12 cellular contexts compared by ENCODE assay signal in genomic region chr2:201358684-201359083, GRCh38. TPM values are rescaled to one million over a fixed set of nuclear protein-coding genes. Genes with fewer than 3 reads are reported as not detected.
DNase-seq lines count a peak whose midpoint lies in the region; ATAC-seq, FAIRE-seq and TF ChIP-seq lines count a peak whose summit lies in the region.
"Had no signal": no experiment of that assay in that cellular context is flagged by ENCODE, and none has a peak within 500 bp of the region (broad histone marks: within the 10 kb centered on the region; RNA-seq: fewer than 3 reads in every experiment).

No MANE protein-coding gene starts in this region.

- no peak for TF ChIP-seq CTCF in endothelial cell of umbilical vein (IDR thresholded peaks at IDR 0.05; ENCODE audit: extremely low read depth in 1 of 2, insufficient read depth in 1 of 2, low read depth in 1 of 2, low read length in 2 of 2)

- H3K27ac ChIP-seq in endothelial cell of umbilical vein (ENCODE audit: insufficient read depth, low read depth, low read length), result no peak overlapping the region
- H3K27ac ChIP-seq: ovary had no signal

- H3K9me1 ChIP-seq in endothelial cell of umbilical vein (replicated peaks; ENCODE audit: control insufficient read depth, extremely low read depth, insufficient read depth, low read length), result no peaks in the 10 kb centered on the region

- H4K20me1 ChIP-seq in endothelial cell of umbilical vein (replicated peaks; ENCODE audit: control insufficient read depth, extremely low read depth, insufficient read depth, low read length), result no peaks in the 10 kb centered on the region

- H3K79me2 ChIP-seq in endothelial cell of umbilical vein (ENCODE audit: control insufficient read depth, insufficient read depth, low read length), result no peaks in the 10 kb centered on the region

- POLR2A ChIA-PET in endothelial cell of umbilical vein (lab: Charles Lee), result no interaction called here

- intact Hi-C loops in endothelial cell of umbilical vein (cut with micrococcal nuclease) (no loop called here), Right ventricle myocardium superior (cut with DNase I) (no loop called here), posterior cingulate gyrus (cut with DNase I) (no loop called here)

- H3K4me3 ChIP-seq in endothelial cell of umbilical vein (replicated peaks in 1 of 3; ENCODE audit: insufficient read depth in 1 of 3, low read depth in 1 of 3, low read length in 3 of 3), result no peak overlapping the region
- H3K4me3 ChIP-seq: ovary had no signal

- TF ChIP-seq POLR2A in endothelial cell of umbilical vein (IDR thresholded peaks at IDR 0.05; ENCODE audit: low read depth, low read length), result no peak

- no peaks in the 10 kb centered on the region for H3K36me3 ChIP-seq in endothelial cell of umbilical vein (ENCODE audit: control insufficient read depth in 2 of 2, extremely low read depth in 1 of 2, insufficient read depth in 2 of 2, low read length in 2 of 2)
- H3K36me3 ChIP-seq: ovary had no signal

- DNase-seq in A172 (ENCODE audit: low spot score) (peak; percentile 83), GOT3 (lab: John Stamatoyannopoulos, UW) (peak; percentile 12), SW 1271 (lab: John Stamatoyannopoulos, UW) (peak; percentile 62 to 86), endothelial cell of umbilical vein (ENCODE audit: low read depth, low spot score) (peak; percentile 5), Right ventricle myocardium superior (no peak), posterior cingulate gyrus (no peak)
- no peak for DNase-seq in effector CD4-positive, alpha-beta T cell
- DNase-seq: effector memory CD8-positive, alpha-beta T cell; kidney; NCI-H1417 treated with DMSO at 0.1 percent for 48 hours; ovary had no signal

- H3K9ac ChIP-seq in endothelial cell of umbilical vein (replicated peaks; ENCODE audit: extremely low read depth, insufficient read depth, low read length), result no peak overlapping the region

- H3K27me3 ChIP-seq in endothelial cell of umbilical vein (ENCODE audit: control insufficient read depth in 2 of 2, insufficient read depth in 2 of 2, low read length in 2 of 2), result no peaks in the 10 kb centered on the region
- H3K27me3 ChIP-seq: ovary had no signal

- ATAC-seq in GM21423 (IDR thresholded peaks at IDR 0.05; ENCODE audit: unreplicated experiment) (no peak), Right ventricle myocardium superior (ENCODE audit: poor library complexity) (no peak)
- ATAC-seq: effector memory CD8-positive, alpha-beta T cell had no signal

- dilution Hi-C loops in endothelial cell of umbilical vein (cut with MboI; ENCODE audit: extremely low pct_ligation_motif_present, low sequenced_read_pairs), result no loop called here

- H2AFZ ChIP-seq in endothelial cell of umbilical vein (ENCODE audit: low read depth, low read length), result no peak overlapping the region

- no peak for FAIRE-seq in endothelial cell of umbilical vein (lab: Jason Lieb, UNC)
- FAIRE-seq: kidney had no signal

- no TSS peak for BruUV-seq in endothelial cell of umbilical vein (replicated peaks; lab: Mats Ljungman, UMichigan)

- H3K4me1 ChIP-seq in endothelial cell of umbilical vein (ENCODE audit: control insufficient read depth, extremely low read depth, insufficient read depth, low read length), result no peaks in the 10 kb centered on the region

- H3K9me3 ChIP-seq in endothelial cell of umbilical vein (replicated peaks; ENCODE audit: control insufficient read depth, insufficient read depth, low read length), result no peaks in the 10 kb centered on the region
- H3K9me3 ChIP-seq: ovary had no signal

- CTCF ChIA-PET in endothelial cell of umbilical vein (lab: Charles Lee), result interaction anchor here (1.0 to 2.5 kb wide), 5 partner anchors 9 to 176 kb away, joined by 3 to 10 read pairs (median 4); partner anchors contain the start of gene CASP10

- no peak overlapping the region for H3K4me2 ChIP-seq in endothelial cell of umbilical vein (ENCODE audit: insufficient read depth, low read length)

TF ChIP-seq in endothelial cell of umbilical vein, 7 proteins besides CTCF, POLR2A, EP300 and RAD21:
- TF ChIP-seq GATA2 (IDR thresholded peaks at IDR 0.05; ENCODE audit: insufficient read depth, insufficient read length, low read depth, low read length), result no peak
- TF ChIP-seq EZH2 (IDR thresholded peaks at IDR 0.05; ENCODE audit: borderline replicate concordance, low read depth, low read length, severe bottlenecking), result no peak
- TF ChIP-seq MAX (IDR thresholded peaks at IDR 0.05; ENCODE audit: insufficient read depth, insufficient read length), result no peak
- peak; percentile 38 for TF ChIP-seq FOS (IDR thresholded peaks at IDR 0.05; ENCODE audit: borderline replicate concordance, insufficient read depth, low read length)
- no peak for TF ChIP-seq MYC (IDR thresholded peaks at IDR 0.05; ENCODE audit: low read depth, low read length)
- TF ChIP-seq JUN (IDR thresholded peaks at IDR 0.05; ENCODE audit: borderline replicate concordance, insufficient read depth, insufficient read length, low read depth), result peak; percentile 26
- TF ChIP-seq POLR2AphosphoS5 (IDR thresholded peaks at IDR 0.05; ENCODE audit: insufficient read depth, low read depth, low read length), result no peak

RNA-seq across cellular contexts. Expression of gene FLACC1, which starts 1.5 kb away (rescaled TPM):
- not detected in 2 replicates for total RNA-seq in A172 (2014; rRNA removed; shearing (Covaris generic))
- total RNA-seq in endothelial cell of umbilical vein (1.4 TPM in 2 replicates), Right ventricle myocardium superior (8.3 TPM)
- polyA plus RNA-seq in endothelial cell of umbilical vein, result 0.11 and 0.14 TPM in 2 replicates
- polyA plus RNA-seq in endothelial cell of umbilical vein (2011; cell fraction: cytosol; rRNA removed), result 0.15 and 0.21 TPM in 2 replicates
- polyA plus RNA-seq in endothelial cell of umbilical vein (2011; cell fraction: nucleus; rRNA removed), result 1.7 and 1.9 TPM in 2 replicates
- 0.30 and 1.0 TPM in 2 replicates for polyA plus RNA-seq in endothelial cell of umbilical vein (2012)
- 0.19 TPM in 1 of 2 replicates, not detected in the other for polyA minus RNA-seq in endothelial cell of umbilical vein
- not detected for polyA minus RNA-seq in endothelial cell of umbilical vein (2011; cell fraction: cytosol; rRNA and poly(A)+ RNA removed)
- polyA minus RNA-seq in endothelial cell of umbilical vein (2011; cell fraction: nucleus; rRNA and poly(A)+ RNA removed), result 1.4 and 1.5 TPM in 2 replicates

Comparison
In these comparisons a context has a peak if more than half of its experiments do, and no peak if none do; other contexts are left out.
1. DNase-seq: peak in A172 (single experiment), GOT3 (single experiment), SW 1271 (2 of 2) and endothelial cell of umbilical vein (single experiment); none in Right ventricle myocardium superior (single experiment), posterior cingulate gyrus (0 of 10) and effector CD4-positive, alpha-beta T cell (single experiment).